8 cellular contexts compared by ENCODE assay signal in the genomic region with DNA sequence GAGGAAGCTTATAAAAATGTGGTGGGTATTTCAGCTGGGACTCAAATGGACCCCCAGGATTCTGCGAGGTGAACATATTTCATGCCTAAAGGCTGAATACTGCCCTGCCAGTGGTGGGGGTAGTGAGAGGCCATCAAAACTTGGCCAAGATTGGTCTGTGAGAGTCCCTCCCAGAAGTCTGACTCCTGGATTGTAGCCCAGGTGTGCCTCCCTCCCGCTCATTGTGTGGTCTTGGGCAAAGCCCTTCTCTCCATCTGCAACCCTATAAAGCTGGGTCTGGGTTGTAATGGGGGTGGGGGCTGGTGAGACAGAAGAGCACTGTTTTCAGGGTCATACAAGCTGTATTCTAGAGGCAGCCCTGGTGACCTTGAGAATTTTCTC. TPM values are rescaled to one million over a fixed set of nuclear protein-coding genes. Genes with fewer than 3 reads are reported as not detected.
A peak's percentile ranks its signal among the peaks of the same experiment; 100 is the strongest.
DNase-seq lines count a peak whose midpoint lies in the region; ATAC-seq and TF ChIP-seq lines count a peak whose summit lies in the region.

No MANE protein-coding gene starts in this region.

- H3K4me1 Mint-ChIP-seq in stimulated activated naive CD8-positive, alpha-beta T cell treated with anti-CD3 and anti-CD28 coated beads, Interleukin-15, Interleukin-2, amounts not matched to agents 100 ng/mL and 50 ng/mL, for 24 hours (ENCODE audit: low read depth): peaks cover 75% of the 10 kb centered on the region
- peaks cover 4% of the 10 kb centered on the region for H3K4me1 Mint-ChIP-seq in type B pancreatic cell (ENCODE audit: unreplicated experiment)

- H3K27ac Mint-ChIP-seq in stimulated activated naive CD8-positive, alpha-beta T cell treated with anti-CD3 and anti-CD28 coated beads, Interleukin-15, Interleukin-2, amounts not matched to agents 100 ng/mL and 50 ng/mL, for 24 hours: peak overlapping the region; percentile 87
- H3K27ac Mint-ChIP-seq in type B pancreatic cell: peak overlapping the region; percentile 74

- peak overlapping the region; percentile 51 for H3K4me3 ChIP-seq in astrocyte of the cerebellum (ENCODE audit: low read depth, low read length)

- DNase-seq in stimulated activated naive CD8-positive, alpha-beta T cell treated with anti-CD3 and anti-CD28 coated beads, Interleukin-15, Interleukin-2, amounts not matched to agents 100 U/mL and 50 U/mL, for 24 hours: no peak
- DNase-seq in astrocyte of the cerebellum (ENCODE audit: low read depth) (no peak), left lobe of liver (ENCODE audit: low spot score) (peak; percentile 47), type B pancreatic cell (ENCODE audit: extremely low spot score, unreplicated experiment) (no peak), HUDEP-2 (lab: John Stamatoyannopoulos, UW; ENCODE audit: unreplicated experiment in 76 of 76) (no peak)

- no peak for ATAC-seq in stimulated activated naive CD8-positive, alpha-beta T cell treated with anti-CD3 and anti-CD28 coated beads, Interleukin-15, Interleukin-2, amounts not matched to agents 100 U/mL and 50 U/mL, for 24 hours
- ATAC-seq in left lobe of liver: peak; percentile 40
- ATAC-seq in GM21723 (IDR thresholded peaks at IDR 0.05; ENCODE audit: unreplicated experiment): no peak
- ATAC-seq in GM19463 (IDR thresholded peaks at IDR 0.05; ENCODE audit: unreplicated experiment): no peak

- H3K36me3 Mint-ChIP-seq in stimulated activated naive CD8-positive, alpha-beta T cell treated with anti-CD3 and anti-CD28 coated beads, Interleukin-15, Interleukin-2, amounts not matched to agents 100 ng/mL and 50 ng/mL, for 24 hours (ENCODE audit: low read depth): peaks cover 22% of the 10 kb centered on the region
- H3K36me3 Mint-ChIP-seq in type B pancreatic cell: no peaks in the 10 kb centered on the region

- H3K27me3 Mint-ChIP-seq in stimulated activated naive CD8-positive, alpha-beta T cell treated with anti-CD3 and anti-CD28 coated beads, Interleukin-15, Interleukin-2, amounts not matched to agents 100 ng/mL and 50 ng/mL, for 24 hours: no peaks in the 10 kb centered on the region
- H3K27me3 Mint-ChIP-seq in type B pancreatic cell: peaks cover 21% of the 10 kb centered on the region

- in situ Hi-C loops in astrocyte of the cerebellum (cut with HindIII; ENCODE audit: low sequenced_read_pairs): loop anchor here (25.0 kb wide), 1 partner anchor 227 kb away; no protein-coding TSS in a partner anchor

- TF ChIP-seq CTCF in astrocyte of the cerebellum (IDR thresholded peaks at IDR 0.05; ENCODE audit: low read depth, low read length, missing control alignments): no peak
- no peak for TF ChIP-seq CTCF in type B pancreatic cell (conservative IDR thresholded peaks at IDR 0.05)

- peak overlapping the region; percentile 85 for H3K4me3 Mint-ChIP-seq in stimulated activated naive CD8-positive, alpha-beta T cell treated with anti-CD3 and anti-CD28 coated beads, Interleukin-15, Interleukin-2, amounts not matched to agents 100 ng/mL and 50 ng/mL, for 24 hours
- H3K4me3 Mint-ChIP-seq in type B pancreatic cell: peak overlapping the region; percentile 86

- no peaks in the 10 kb centered on the region for H3K9me3 Mint-ChIP-seq in stimulated activated naive CD8-positive, alpha-beta T cell treated with anti-CD3 and anti-CD28 coated beads, Interleukin-15, Interleukin-2, amounts not matched to agents 100 ng/mL and 50 ng/mL, for 24 hours
- H3K9me3 Mint-ChIP-seq in type B pancreatic cell: no peaks in the 10 kb centered on the region

RNA-seq across cellular contexts. Expression of a gene that starts 0.9 kb away (rescaled TPM):
- total RNA-seq in left lobe of liver: 68.0 TPM
- 15.8 and 40.9 TPM in 2 replicates for total RNA-seq in type B pancreatic cell (ENCODE audit: low replicate concordance)

RNA-seq across cellular contexts. Expression of a gene that starts 23.1 kb away (rescaled TPM):
- total RNA-seq in left lobe of liver: 4.1 TPM
- 15.4 and 15.8 TPM in 2 replicates for total RNA-seq in type B pancreatic cell (ENCODE audit: low replicate concordance)
